In the genomic region with DNA sequence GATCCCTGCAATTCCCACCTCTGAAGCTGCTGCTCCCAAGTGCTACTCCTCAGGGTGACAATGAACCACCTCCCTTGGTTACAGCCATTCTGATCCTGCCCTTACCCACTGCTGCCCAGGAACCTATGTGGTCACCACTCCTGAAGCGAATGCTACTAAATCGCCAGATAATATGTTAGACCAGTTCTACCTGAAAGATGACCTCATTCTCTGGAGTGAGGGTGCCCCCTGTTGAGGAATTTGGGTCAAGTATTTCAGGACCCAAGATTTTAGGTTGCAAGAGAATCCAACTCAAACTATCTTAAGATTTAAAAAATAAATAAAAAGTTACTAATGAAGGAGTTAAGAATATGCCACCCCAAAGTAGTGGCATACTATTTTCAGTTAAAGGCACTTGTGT, we compare ENCODE assay signal across 8 cellular contexts. TPM values are rescaled to one million over a fixed set of nuclear protein-coding genes. Genes with fewer than 3 reads are reported as not detected.
A peak's percentile ranks its signal among the peaks of the same experiment; 100 is the strongest.
DNase-seq lines count a peak whose midpoint lies in the region; ATAC-seq and TF ChIP-seq lines count a peak whose summit lies in the region.

No MANE protein-coding gene starts in this region.

- 0 out of 2 replicates have a peak, but pooled peaks have one; percentile 23 for TF ChIP-seq CTCF in WI38 (IDR thresholded peaks at IDR 0.05; ENCODE audit: low read depth, low read length)
- TF ChIP-seq CTCF in epithelial cell of proximal tubule (conservative IDR thresholded peaks at IDR 0.05; ENCODE audit: low read depth, low read length), result peak; percentile 71
- peak; percentile 51 for TF ChIP-seq CTCF in retinal pigment epithelial cell (conservative IDR thresholded peaks at IDR 0.05; ENCODE audit: low read depth, low read length)

- H3K4me3 ChIP-seq in WI38 (ENCODE audit: low read depth, low read length), result no peak overlapping the region
- H3K4me3 ChIP-seq in epithelial cell of proximal tubule (ENCODE audit: low read depth, low read length), result no peak overlapping the region
- no peak overlapping the region for H3K4me3 ChIP-seq in retinal pigment epithelial cell (ENCODE audit: low read length)

- no peak for ATAC-seq in GM21723 (IDR thresholded peaks at IDR 0.05; ENCODE audit: unreplicated experiment)
- no peak for ATAC-seq in HG03108 (IDR thresholded peaks at IDR 0.05; ENCODE audit: unreplicated experiment)

- DNase-seq in activated T-cell treated with anti-CD3 and anti-CD28 coated beads for 1 hour (ENCODE audit: low read depth) (peak; percentile 20), HuH-7 (ENCODE audit: low spot score) (peak; percentile 45), epithelial cell of proximal tubule (ENCODE audit: low read depth) (no peak), retinal pigment epithelial cell (ENCODE audit: low read depth) (no peak)
- no peak for DNase-seq in activated T-cell treated with anti-CD3 and anti-CD28 coated beads, Interleukin-2, amount 50 U/mL, for 1 hour

RNA-seq across cellular contexts. Expression of gene SNAPC3, which starts 5.8 kb away (rescaled TPM):
- total RNA-seq in epithelial cell of proximal tubule, result 21.4 and 25.2 TPM in 2 replicates

Comparison
In these comparisons a context has a peak if more than half of its experiments do, and no peak if none do; other contexts are left out.
1. DNase-seq: peak in activated T-cell treated with anti-CD3 and anti-CD28 coated beads for 1 hour (single experiment) and HuH-7 (single experiment); none in activated T-cell treated with anti-CD3 and anti-CD28 coated beads, Interleukin-2, amount 50 U/mL, for 1 hour (single experiment), epithelial cell of proximal tubule (single experiment) and retinal pigment epithelial cell (single experiment).
2. Peak in every context shown above with its lines, with median percentiles within 50 percentile points of each other: CTCF ChIP-seq.